Comparison of ENCODE assay signal across 13 cellular contexts in the genomic region with DNA sequence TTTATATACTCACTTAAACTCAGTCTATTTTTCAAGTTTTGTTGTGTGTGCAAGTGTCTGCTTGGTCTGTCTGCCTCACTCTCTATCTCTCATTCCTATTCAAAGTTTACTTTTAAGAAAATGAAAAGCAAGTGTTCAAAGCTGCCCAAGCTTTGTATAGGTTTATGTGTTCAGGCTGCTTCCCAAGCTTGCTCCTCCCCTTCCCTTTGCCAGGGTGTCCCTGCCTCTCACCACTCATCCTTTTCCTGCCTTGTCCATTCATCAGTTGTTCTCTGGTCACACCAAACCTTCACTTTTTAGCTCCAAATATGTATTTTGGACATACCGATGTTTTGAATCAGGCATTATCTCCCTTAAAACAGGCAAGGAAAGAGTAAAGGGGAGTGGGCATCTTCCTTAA. TPM values are rescaled to one million over a fixed set of nuclear protein-coding genes. Genes with fewer than 3 reads are reported as not detected.
DNase-seq lines count a peak whose midpoint lies in the region; ATAC-seq and TF ChIP-seq lines count a peak whose summit lies in the region.
"Had no signal": no experiment of that assay in that cellular context is flagged by ENCODE, and none has a peak within 500 bp of the region (broad histone marks: within the 10 kb centered on the region; RNA-seq: fewer than 3 reads in every experiment).

No MANE protein-coding gene starts in this region.

- peaks cover 13% of the 10 kb centered on the region for H3K4me1 Mint-ChIP-seq in activated naive CD4-positive, alpha-beta T cell treated with anti-CD3 and anti-CD28 coated beads, Interleukin-2, amount 50 U/mL, for 24 hours
- H3K4me1 Mint-ChIP-seq: stimulated activated effector memory CD8-positive, alpha-beta T cell treated with anti-CD3 and anti-CD28 coated beads, Interleukin-12 subunit alpha, Interleukin-12 subunit beta, amount 100 ng/mL, for 72 hours had no signal

- in situ Hi-C loops in brain microvascular endothelial cell (cut with HindIII; ENCODE audit: low pct_ligation_motif_present, low sequenced_read_pairs): no loop called here

- no peak for TF ChIP-seq CTCF in brain microvascular endothelial cell (IDR thresholded peaks at IDR 0.05; ENCODE audit: low read depth, low read length, missing control alignments)
- TF ChIP-seq CTCF in left lung (IDR thresholded peaks at IDR 0.05): no peak
- TF ChIP-seq CTCF in upper lobe of left lung (IDR thresholded peaks at IDR 0.05): no peak

- no peak for DNase-seq in activated naive CD4-positive, alpha-beta T cell treated with anti-CD3 and anti-CD28 coated beads, Interleukin-2, amount 50 U/mL, for 72 hours (ENCODE audit: low spot score in 2 of 2)
- peak; percentile 66 for DNase-seq in brain microvascular endothelial cell
- no peak for DNase-seq in left lung
- DNase-seq in upper lobe of left lung: no peak
- no peak for DNase-seq in NOMO-1 treated with dmso at 0.1 percent for 144 hours (lab: John Stamatoyannopoulos, UW; ENCODE audit: unreplicated experiment)
- DNase-seq: activated CD8-positive, alpha-beta T cell treated with anti-CD3 and anti-CD28 coated beads for 36 hours; activated naive CD8-positive, alpha-beta T cell treated with anti-CD3 and anti-CD28 coated beads for 36 hours; NCI-H187; T-helper 17 cell had no signal

- peak overlapping the region; percentile 59 for H3K27ac Mint-ChIP-seq in activated naive CD4-positive, alpha-beta T cell treated with anti-CD3 and anti-CD28 coated beads, Interleukin-2, amount 50 U/mL, for 24 hours
- no peak overlapping the region for H3K27ac Mint-ChIP-seq in activated naive CD4-positive, alpha-beta T cell treated with anti-CD3 and anti-CD28 coated beads, Interleukin-2, amount 50 U/mL, for 72 hours
- H3K27ac Mint-ChIP-seq: activated CD8-positive, alpha-beta T cell treated with anti-CD3 and anti-CD28 coated beads for 36 hours; activated naive CD8-positive, alpha-beta T cell treated with anti-CD3 and anti-CD28 coated beads for 36 hours; stimulated activated effector memory CD8-positive, alpha-beta T cell treated with anti-CD3 and anti-CD28 coated beads, Interleukin-12 subunit alpha, Interleukin-12 subunit beta, amount 100 ng/mL, for 72 hours had no signal

- intact Hi-C loops in left lung (cut with DNase I): no loop called here

- no peaks in the 10 kb centered on the region for H3K27me3 ChIP-seq in brain microvascular endothelial cell (replicated peaks)
- no peaks in the 10 kb centered on the region for H3K27me3 ChIP-seq in left lung
- no peaks in the 10 kb centered on the region for H3K27me3 ChIP-seq in upper lobe of left lung

- no peaks in the 10 kb centered on the region for H3K36me3 Mint-ChIP-seq in activated naive CD4-positive, alpha-beta T cell treated with anti-CD3 and anti-CD28 coated beads, Interleukin-2, amount 50 U/mL, for 24 hours
- no peaks in the 10 kb centered on the region for H3K36me3 Mint-ChIP-seq in activated naive CD4-positive, alpha-beta T cell treated with anti-CD3 and anti-CD28 coated beads, Interleukin-2, amount 50 U/mL, for 72 hours
- H3K36me3 Mint-ChIP-seq: stimulated activated effector memory CD8-positive, alpha-beta T cell treated with anti-CD3 and anti-CD28 coated beads, Interleukin-12 subunit alpha, Interleukin-12 subunit beta, amount 100 ng/mL, for 72 hours had no signal

- H3K36me3 ChIP-seq in brain microvascular endothelial cell (replicated peaks) (no peaks in the 10 kb centered on the region), left lung (no peaks in the 10 kb centered on the region), upper lobe of left lung (no peaks in the 10 kb centered on the region)

- 88 to 90% methylated on average over 1 of the region's 1 CpG for WGBS in upper lobe of left lung, 2 donors

- no peaks in the 10 kb centered on the region for H3K9me3 Mint-ChIP-seq in activated naive CD4-positive, alpha-beta T cell treated with anti-CD3 and anti-CD28 coated beads, Interleukin-2, amount 50 U/mL, for 24 hours
- H3K9me3 Mint-ChIP-seq in activated naive CD4-positive, alpha-beta T cell treated with anti-CD3 and anti-CD28 coated beads, Interleukin-2, amount 50 U/mL, for 72 hours: no peaks in the 10 kb centered on the region
- H3K9me3 Mint-ChIP-seq: activated CD8-positive, alpha-beta T cell treated with anti-CD3 and anti-CD28 coated beads for 36 hours; activated naive CD8-positive, alpha-beta T cell treated with anti-CD3 and anti-CD28 coated beads for 36 hours; stimulated activated effector memory CD8-positive, alpha-beta T cell treated with anti-CD3 and anti-CD28 coated beads, Interleukin-12 subunit alpha, Interleukin-12 subunit beta, amount 100 ng/mL, for 72 hours had no signal

- H3K27ac ChIP-seq in brain microvascular endothelial cell (peak overlapping the region; percentile 95), left lung (peak overlapping the region; percentile 25 to 34), upper lobe of left lung (peak overlapping the region in 3 of 4 donors; percentile 30 to 42 (median 38))

- no peaks in the 10 kb centered on the region for H3K27me3 Mint-ChIP-seq in activated naive CD4-positive, alpha-beta T cell treated with anti-CD3 and anti-CD28 coated beads, Interleukin-2, amount 50 U/mL, for 24 hours
- H3K27me3 Mint-ChIP-seq: activated CD8-positive, alpha-beta T cell treated with anti-CD3 and anti-CD28 coated beads for 36 hours; activated naive CD8-positive, alpha-beta T cell treated with anti-CD3 and anti-CD28 coated beads for 36 hours; T-helper 17 cell had no signal

- no peaks in the 10 kb centered on the region for H3K9me3 ChIP-seq in left lung
- no peaks in the 10 kb centered on the region for H3K9me3 ChIP-seq in upper lobe of left lung

- TF ChIP-seq POLR2A in upper lobe of left lung (IDR thresholded peaks at IDR 0.05): no peak

- H3K4me3 ChIP-seq in brain microvascular endothelial cell (ENCODE audit: low read depth, low read length) (no peak overlapping the region), left lung (no peak overlapping the region), upper lobe of left lung (no peak overlapping the region)

- ATAC-seq in activated naive CD4-positive, alpha-beta T cell treated with anti-CD3 and anti-CD28 coated beads, Interleukin-2, amount 50 U/mL, for 72 hours: no peak
- no peak for ATAC-seq in left lung
- peak in 1 of 2 donors; percentile 8 for ATAC-seq in upper lobe of left lung (ENCODE audit: low FRiP score in 2 of 2)
- ATAC-seq in HG02763 (IDR thresholded peaks at IDR 0.05; ENCODE audit: unreplicated experiment): no peak
- no peak for ATAC-seq in HG03460 (IDR thresholded peaks at IDR 0.05; ENCODE audit: unreplicated experiment)
- ATAC-seq: activated CD8-positive, alpha-beta T cell treated with anti-CD3 and anti-CD28 coated beads for 36 hours; stimulated activated effector memory CD8-positive, alpha-beta T cell treated with anti-CD3 and anti-CD28 coated beads, Interleukin-12 subunit alpha, Interleukin-12 subunit beta, amount 100 ng/mL, for 72 hours; T-helper 17 cell had no signal

- H3K4me1 ChIP-seq in left lung (no peaks in the 10 kb centered on the region), upper lobe of left lung (peaks cover 0 to 9% (median 2%) of the 10 kb centered on the region in 4 donors)

- TF ChIP-seq EP300 in upper lobe of left lung (IDR thresholded peaks at IDR 0.05): no peak

- no peak overlapping the region for H3K4me3 Mint-ChIP-seq in activated naive CD4-positive, alpha-beta T cell treated with anti-CD3 and anti-CD28 coated beads, Interleukin-2, amount 50 U/mL, for 24 hours
- H3K4me3 Mint-ChIP-seq: activated CD8-positive, alpha-beta T cell treated with anti-CD3 and anti-CD28 coated beads for 36 hours; activated naive CD8-positive, alpha-beta T cell treated with anti-CD3 and anti-CD28 coated beads for 36 hours; stimulated activated effector memory CD8-positive, alpha-beta T cell treated with anti-CD3 and anti-CD28 coated beads, Interleukin-12 subunit alpha, Interleukin-12 subunit beta, amount 100 ng/mL, for 72 hours; T-helper 17 cell had no signal

RNA-seq across cellular contexts. Expression of a gene that starts 41.3 kb away (rescaled TPM):
- 10 to 100 TPM; 28.0 to 29.4 TPM for total RNA-seq in activated naive CD4-positive, alpha-beta T cell treated with anti-CD3 and anti-CD28 coated beads, Interleukin-2, amount 50 U/mL, for 72 hours
- 10 to 100 TPM; 28.2 to 34.8 TPM for total RNA-seq in left lung
- total RNA-seq in upper lobe of left lung: 10 to 100 TPM; 11.1 to 31.7 (median 17.6) TPM

RNA-seq across cellular contexts. Expression of a gene that starts 47.2 kb away (rescaled TPM):
- total RNA-seq in activated naive CD4-positive, alpha-beta T cell treated with anti-CD3 and anti-CD28 coated beads, Interleukin-2, amount 50 U/mL, for 72 hours: 10 to 100 TPM in 1 of 2 donors, 1 to 10 TPM in 1; 7.4 to 14.5 TPM
- 10 to 100 TPM; 12.1 to 14.1 TPM for total RNA-seq in left lung
- 1 to 10 TPM; 2.1 to 7.5 (median 3.1) TPM for total RNA-seq in upper lobe of left lung

Comparison
In these comparisons a context has a peak if more than half of its experiments do, and no peak if none do; other contexts are left out.
1. H3K27ac ChIP-seq: peak in every context shown above with its lines; median percentile 95 in brain microvascular endothelial cell; 38 in upper lobe of left lung; 30 in left lung.